In the genomic region with DNA sequence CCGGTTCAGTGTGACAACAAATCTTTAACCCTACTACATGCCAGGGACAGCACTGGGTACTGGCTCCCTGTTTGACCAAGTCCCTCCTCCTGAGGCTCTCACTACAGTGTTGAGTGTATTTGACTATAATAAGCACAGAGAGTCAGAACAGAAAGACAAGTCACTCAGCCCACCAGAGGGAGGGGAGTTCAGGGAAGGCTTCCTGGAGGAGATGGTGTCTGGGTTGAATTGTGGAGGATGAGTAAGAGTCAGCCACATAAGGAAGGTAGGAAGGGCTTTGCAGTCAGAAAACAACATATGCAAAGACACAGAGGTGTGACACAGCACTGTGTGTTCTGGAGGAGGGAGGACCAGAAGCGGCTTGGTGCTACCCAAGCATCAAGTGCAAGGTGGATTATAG, we compare ENCODE assay signal across 1 cellular context.
TF ChIP-seq lines count a peak whose summit lies in the region.

No MANE protein-coding gene starts in this region.

TF ChIP-seq in A549, 52 proteins besides CTCF, POLR2A, EP300 and RAD21 (continued from another document):
- TF ChIP-seq, protein P1, sequence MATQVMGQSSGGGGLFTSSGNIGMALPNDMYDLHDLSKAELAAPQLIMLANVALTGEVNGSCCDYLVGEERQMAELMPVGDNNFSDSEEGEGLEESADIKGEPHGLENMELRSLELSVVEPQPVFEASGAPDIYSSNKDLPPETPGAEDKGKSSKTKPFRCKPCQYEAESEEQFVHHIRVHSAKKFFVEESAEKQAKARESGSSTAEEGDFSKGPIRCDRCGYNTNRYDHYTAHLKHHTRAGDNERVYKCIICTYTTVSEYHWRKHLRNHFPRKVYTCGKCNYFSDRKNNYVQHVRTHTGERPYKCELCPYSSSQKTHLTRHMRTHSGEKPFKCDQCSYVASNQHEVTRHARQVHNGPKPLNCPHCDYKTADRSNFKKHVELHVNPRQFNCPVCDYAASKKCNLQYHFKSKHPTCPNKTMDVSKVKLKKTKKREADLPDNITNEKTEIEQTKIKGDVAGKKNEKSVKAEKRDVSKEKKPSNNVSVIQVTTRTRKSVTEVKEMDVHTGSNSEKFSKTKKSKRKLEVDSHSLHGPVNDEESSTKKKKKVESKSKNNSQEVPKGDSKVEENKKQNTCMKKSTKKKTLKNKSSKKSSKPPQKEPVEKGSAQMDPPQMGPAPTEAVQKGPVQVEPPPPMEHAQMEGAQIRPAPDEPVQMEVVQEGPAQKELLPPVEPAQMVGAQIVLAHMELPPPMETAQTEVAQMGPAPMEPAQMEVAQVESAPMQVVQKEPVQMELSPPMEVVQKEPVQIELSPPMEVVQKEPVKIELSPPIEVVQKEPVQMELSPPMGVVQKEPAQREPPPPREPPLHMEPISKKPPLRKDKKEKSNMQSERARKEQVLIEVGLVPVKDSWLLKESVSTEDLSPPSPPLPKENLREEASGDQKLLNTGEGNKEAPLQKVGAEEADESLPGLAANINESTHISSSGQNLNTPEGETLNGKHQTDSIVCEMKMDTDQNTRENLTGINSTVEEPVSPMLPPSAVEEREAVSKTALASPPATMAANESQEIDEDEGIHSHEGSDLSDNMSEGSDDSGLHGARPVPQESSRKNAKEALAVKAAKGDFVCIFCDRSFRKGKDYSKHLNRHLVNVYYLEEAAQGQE (IDR thresholded peaks at IDR 0.05): no peak
- TF ChIP-seq NPAS2 (CRISPR knock-in tag; IDR thresholded peaks at IDR 0.05; ENCODE audit: borderline replicate concordance): no peak
- TF ChIP-seq NFE2L2 (conservative IDR thresholded peaks at IDR 0.05; ENCODE audit: low read length): no peak
- TF ChIP-seq CHD4 (IDR thresholded peaks at IDR 0.05; ENCODE audit: borderline replicate concordance): no peak
